16 cellular contexts compared by ENCODE assay signal in the genomic region with DNA sequence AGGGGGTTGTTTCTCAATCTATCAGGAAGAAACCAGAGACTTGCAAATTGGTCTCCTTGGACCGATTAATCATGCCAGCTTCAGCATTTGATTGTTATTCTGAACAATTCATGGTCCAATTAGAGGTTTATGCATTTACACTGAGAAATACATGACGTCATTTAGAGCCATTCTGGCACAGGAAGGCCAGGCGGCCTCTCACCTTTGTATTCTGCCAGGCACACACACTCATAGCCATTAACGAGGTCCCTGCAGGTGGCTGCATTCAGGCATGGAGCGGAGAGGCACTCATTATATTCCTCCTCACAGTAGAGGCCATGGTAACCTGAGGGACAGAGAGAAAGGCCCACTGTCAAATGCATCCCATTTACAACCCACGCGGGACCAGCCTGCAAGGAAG.
A peak's percentile ranks its signal among the peaks of the same experiment; 100 is the strongest.
DNase-seq lines count a peak whose midpoint lies in the region; ATAC-seq and TF ChIP-seq lines count a peak whose summit lies in the region.
"Had no signal": no experiment of that assay in that cellular context is flagged by ENCODE, and none has a peak within 500 bp of the region (broad histone marks: within the 10 kb centered on the region; RNA-seq: fewer than 3 reads in every experiment).

No MANE protein-coding gene starts in this region.

- peaks cover 4% of the 10 kb centered on the region for H3K27me3 Mint-ChIP-seq in glutamatergic neuron (ENCODE audit: unreplicated experiment)
- H3K27me3 Mint-ChIP-seq: activated B cell treated with CpG ODN at 0.5 μM for 24 hours had no signal

- no peak for ATAC-seq in Right ventricle myocardium inferior
- ATAC-seq in GM19397 (IDR thresholded peaks at IDR 0.05; ENCODE audit: unreplicated experiment): no peak
- ATAC-seq: SK-N-SH treated with all-trans-retinoic acid at 6 μM for 48 hours had no signal

- H3K9me3 ChIP-seq in left ventricle myocardium inferior (replicated peaks) (peaks cover 5% of the 10 kb centered on the region), vagina (no peaks in the 10 kb centered on the region)
- H3K9me3 ChIP-seq: Caco-2 had no signal

- H3K4me1 Mint-ChIP-seq in glutamatergic neuron (ENCODE audit: low read depth, unreplicated experiment): peaks cover 15% of the 10 kb centered on the region

- intact Hi-C loops in left ventricle myocardium inferior (cut with micrococcal nuclease) (no loop called here), Right ventricle myocardium inferior (cut with DNase I) (no loop called here), vagina (cut with DNase I) (no loop called here)

- TF ChIP-seq CTCF in left ventricle myocardium inferior (IDR thresholded peaks at IDR 0.05; ENCODE audit: borderline replicate concordance) (no peak), glutamatergic neuron (IDR thresholded peaks at IDR 0.05; ENCODE audit: partially characterized antibody, unreplicated experiment) (no peak), vagina (IDR thresholded peaks at IDR 0.05) (no peak)

- H3K4me1 ChIP-seq in left ventricle myocardium inferior (peaks cover 16% of the 10 kb centered on the region), vagina (peaks cover 15% of the 10 kb centered on the region)
- H3K4me1 ChIP-seq: Caco-2 had no signal

- H3K27me3 ChIP-seq in left ventricle myocardium inferior (ENCODE audit: low read depth): no peaks in the 10 kb centered on the region
- no peaks in the 10 kb centered on the region for H3K27me3 ChIP-seq in vagina

- peak overlapping the region; percentile 41 for H3K4me3 Mint-ChIP-seq in glutamatergic neuron (ENCODE audit: unreplicated experiment)
- H3K4me3 Mint-ChIP-seq: activated B cell treated with CpG ODN at 0.5 μM for 24 hours, naive B cell had no signal

- DNase-seq in left ventricle myocardium inferior: no peak
- DNase-seq in Right ventricle myocardium inferior (ENCODE audit: missing footprints): no peak
- DNase-seq in NCI-H69 (lab: John Stamatoyannopoulos, UW): peak; percentile 69
- DNase-seq in glutamatergic neuron: peak; percentile 50
- DNase-seq in vagina (ENCODE audit: extremely low spot score in 2 of 2): no peak
- DNase-seq in cerebellar cortex (ENCODE audit: low spot score): no peak
- DNase-seq in activated T-cell treated with anti-CD3 and anti-CD28 coated beads, Interleukin-2, amount 50 U/mL, for 48 hours: no peak
- DNase-seq: 8988T; activated B cell treated with CpG ODN at 0.5 μM for 24 hours; activated T-cell treated with anti-CD3 and anti-CD28 coated beads, Interleukin-2, amount 50 U/mL, for 1 hour; Caco-2; kidney; naive B cell had no signal

- no peaks in the 10 kb centered on the region for H3K36me3 Mint-ChIP-seq in glutamatergic neuron (ENCODE audit: unreplicated experiment)
- H3K36me3 Mint-ChIP-seq: naive B cell had no signal

- no peak for TF ChIP-seq POLR2A in vagina (IDR thresholded peaks at IDR 0.05)

- H3K27ac Mint-ChIP-seq in glutamatergic neuron (ENCODE audit: unreplicated experiment): peak overlapping the region; percentile 90
- H3K27ac Mint-ChIP-seq: activated B cell treated with CpG ODN at 0.5 μM for 24 hours had no signal

- H3K9me3 Mint-ChIP-seq in glutamatergic neuron (ENCODE audit: unreplicated experiment): peaks cover 1% of the 10 kb centered on the region
- H3K9me3 Mint-ChIP-seq: activated B cell treated with CpG ODN at 0.5 μM for 24 hours had no signal

- H3K4me3 ChIP-seq in left ventricle myocardium inferior (no peak overlapping the region), vagina (no peak overlapping the region)

- H3K27ac ChIP-seq in left ventricle myocardium inferior (replicated peaks) (peak overlapping the region; percentile 82), vagina (peak overlapping the region; percentile 72)
- H3K27ac ChIP-seq: HL-60 had no signal

- H3K36me3 ChIP-seq in left ventricle myocardium inferior (no peaks in the 10 kb centered on the region), vagina (no peaks in the 10 kb centered on the region)

Comparison
In these comparisons a context has a peak if more than half of its experiments do, and no peak if none do; other contexts are left out.
1. DNase-seq: peak in NCI-H69 (single experiment) and glutamatergic neuron (single experiment); none in left ventricle myocardium inferior (single experiment), Right ventricle myocardium inferior (single experiment), vagina (0 of 2), cerebellar cortex (single experiment) and activated T-cell treated with anti-CD3 and anti-CD28 coated beads, Interleukin-2, amount 50 U/mL, for 48 hours (0 of 2).